18 cellular contexts compared by ENCODE assay signal in the genomic region with DNA sequence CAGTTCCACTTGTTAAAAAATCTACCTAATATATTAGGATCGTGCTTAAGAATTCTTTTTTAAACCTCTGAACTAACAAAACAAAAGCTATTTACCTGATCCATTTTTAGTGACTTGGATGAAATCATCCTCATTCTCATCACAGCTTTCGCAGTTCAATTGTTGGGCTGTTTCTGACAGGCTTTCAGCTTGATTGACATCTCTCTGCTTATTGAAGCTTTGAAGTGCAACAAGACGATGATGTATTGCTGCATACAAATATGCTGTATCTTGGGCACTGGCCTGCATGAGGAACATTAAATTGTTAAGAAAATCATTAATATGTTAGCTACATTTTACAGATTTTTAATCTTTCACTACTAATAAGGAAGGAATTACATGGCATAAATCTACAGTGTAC. TPM values are rescaled to one million over a fixed set of nuclear protein-coding genes. Genes with fewer than 3 reads are reported as not detected.
A peak's percentile ranks its signal among the peaks of the same experiment; 100 is the strongest.
DNase-seq lines count a peak whose midpoint lies in the region; ATAC-seq and TF ChIP-seq lines count a peak whose summit lies in the region.
"Had no signal": no experiment of that assay in that cellular context is flagged by ENCODE, and none has a peak within 500 bp of the region (broad histone marks: within the 10 kb centered on the region; RNA-seq: fewer than 3 reads in every experiment).

No MANE protein-coding gene starts in this region.

- ATAC-seq in HG02571 (IDR thresholded peaks at IDR 0.05; ENCODE audit: unreplicated experiment): no peak
- ATAC-seq: CD8-positive, alpha-beta T cell; HCT116 had no signal

- H3K9me3 ChIP-seq in esophagus muscularis mucosa: no peaks in the 10 kb centered on the region
- no peaks in the 10 kb centered on the region for H3K9me3 ChIP-seq in sigmoid colon

- H3K27ac ChIP-seq in esophagus muscularis mucosa (replicated peaks in 1 of 4): peak overlapping the region in 3 of 4 donors; percentile 35 to 72 (median 71)
- H3K27ac ChIP-seq in sigmoid colon: peak overlapping the region in 3 of 4 donors; percentile 35 to 69 (median 61)
- H3K27ac ChIP-seq: 22Rv1, GM23248 had no signal

- TF ChIP-seq EP300 in esophagus muscularis mucosa (IDR thresholded peaks at IDR 0.05) (no peak), sigmoid colon (IDR thresholded peaks at IDR 0.05) (no peak)

- H3K4me1 ChIP-seq in esophagus muscularis mucosa (peaks cover 3 to 47% (median 38%) of the 10 kb centered on the region in 4 donors), sigmoid colon (peaks cover 0 to 24% (median 14%) of the 10 kb centered on the region in 4 donors)

- peak; percentile 39 for DNase-seq in NCI-H748 (lab: John Stamatoyannopoulos, UW; ENCODE audit: unreplicated experiment)
- DNase-seq in NCI-H748 treated with DMSO at 0.1 percent for 48 hours (lab: John Stamatoyannopoulos, UW): no peak
- no peak for DNase-seq in esophagus muscularis mucosa (ENCODE audit: extremely low spot score)
- DNase-seq in sigmoid colon: no peak
- no peak for DNase-seq in DMS 273 (lab: John Stamatoyannopoulos, UW; ENCODE audit: unreplicated experiment)
- no peak for DNase-seq in UCSD-AML1 (lab: John Stamatoyannopoulos, UW; ENCODE audit: unreplicated experiment)
- DNase-seq: CD8-positive, alpha-beta T cell; COR-L47; DND-41; GDM1; GM23248 had no signal

- intact Hi-C loops in esophagus muscularis mucosa (cut with DNase I) (no loop called here), sigmoid colon (cut with DNase I) (no loop called here)

- no peak for TF ChIP-seq POLR2A in esophagus muscularis mucosa (IDR thresholded peaks at IDR 0.05; ENCODE audit: low read depth)
- TF ChIP-seq POLR2A in sigmoid colon (IDR thresholded peaks at IDR 0.05): no peak

- 84% methylated on average over 3 of the region's 3 CpGs for WGBS in esophagus muscularis mucosa
- 90 to 92% methylated on average over 3 of the region's 3 CpGs for WGBS in sigmoid colon, 2 donors

- H3K36me3 ChIP-seq in esophagus muscularis mucosa (no peaks in the 10 kb centered on the region), sigmoid colon (no peaks in the 10 kb centered on the region)

- no peaks in the 10 kb centered on the region for H3K27me3 ChIP-seq in esophagus muscularis mucosa
- H3K27me3 ChIP-seq in sigmoid colon: no peaks in the 10 kb centered on the region

- H3K4me3 ChIP-seq in esophagus muscularis mucosa (no peak overlapping the region), sigmoid colon (no peak overlapping the region)
- H3K4me3 ChIP-seq: GM23248 had no signal

- TF ChIP-seq CTCF in esophagus muscularis mucosa (IDR thresholded peaks at IDR 0.05) (no peak), sigmoid colon (IDR thresholded peaks at IDR 0.05) (no peak)

RNA-seq across cellular contexts. Expression of a gene that starts 9.5 kb away (rescaled TPM):
- total RNA-seq in esophagus muscularis mucosa (10 to 100 TPM; 44.6 to 74.8 (median 59.5) TPM), sigmoid colon (10 to 100 TPM; 39.6 to 57.9 (median 43.1) TPM)
- polyA plus RNA-seq in sigmoid colon: 10 to 100 TPM in 1 of 3 donors, 1 to 10 TPM in 2; 7.8 to 13.4 (median 9.8) TPM

RNA-seq across cellular contexts. Expression of a gene that starts 50.5 kb away (rescaled TPM):
- total RNA-seq in esophagus muscularis mucosa (10 to 100 TPM in 1 of 4 donors, 1 to 10 TPM in 3; 2.2 to 13.7 (median 3.1) TPM), sigmoid colon (10 to 100 TPM in 1 of 4 donors, 1 to 10 TPM in 3; 3.5 to 16.9 (median 3.7) TPM)
- polyA plus RNA-seq in sigmoid colon: under 1 TPM in 1 of 3 donors, not detected in 2; 0.28 TPM
- total RNA-seq: A673; CD8-positive, alpha-beta T cell; GM23248 had no signal
- polyA plus RNA-seq: BJ, CD14-positive monocyte, GM23248, IgD-negative memory B cell had no signal
